ENCODE assay signal across 8 cellular contexts in genomic region chr16:89289428-89290395, GRCh38.
DNase-seq lines count a peak whose midpoint lies in the region; ATAC-seq and TF ChIP-seq lines count a peak whose summit lies in the region.

No MANE protein-coding gene starts in this region.

- H3K9me3 Mint-ChIP-seq in naive B cell = no peaks in the 10 kb centered on the region
- H3K9me3 Mint-ChIP-seq in stimulated activated naive B cell treated with anti-CD40 and anti-IgM and Interleukin-4, amounts not matched to agents 10 μg/mL and 1 μg/mL and 100 μg/mL, for 72 hours = no peaks in the 10 kb centered on the region

- H3K36me3 Mint-ChIP-seq in naive B cell = no peaks in the 10 kb centered on the region
- peaks cover 24 to 35% of the 10 kb centered on the region in 2 donors for H3K36me3 Mint-ChIP-seq in stimulated activated naive B cell treated with anti-CD40 and anti-IgM and Interleukin-4, amounts not matched to agents 10 μg/mL and 1 μg/mL and 100 μg/mL, for 72 hours

- H3K27me3 Mint-ChIP-seq in naive B cell = no peaks in the 10 kb centered on the region
- no peaks in the 10 kb centered on the region for H3K27me3 Mint-ChIP-seq in stimulated activated naive B cell treated with anti-CD40 and anti-IgM and Interleukin-4, amounts not matched to agents 10 μg/mL and 1 μg/mL and 100 μg/mL, for 72 hours

- DNase-seq in AG20443 (ENCODE audit: low spot score) = peak; percentile 97
- DNase-seq in GM19240 (ENCODE audit: insufficient read length, low spot score) = peak; percentile 98
- peak; percentile 26 to 44 for DNase-seq in NOMO-1 (lab: John Stamatoyannopoulos, UW; ENCODE audit: unreplicated experiment in 2 of 2)
- DNase-seq in activated CD8-positive, alpha-beta memory T cell treated with anti-CD3 and anti-CD28 coated beads, Interleukin-2, amount 50 U/mL, for 4 hours = peak; percentile 73
- DNase-seq in epithelial cell of proximal tubule (ENCODE audit: low read depth) = no peak
- peak; percentile 55 for DNase-seq in naive B cell
- peak; percentile 53 for DNase-seq in stimulated activated naive B cell treated with anti-CD40 and anti-IgM and Interleukin-4, amounts not matched to agents 10 μg/mL and 1 μg/mL and 100 μg/mL, for 72 hours

- peaks cover 10 to 13% (median 11%) of the 10 kb centered on the region in 3 donors for H3K4me1 Mint-ChIP-seq in naive B cell
- H3K4me1 Mint-ChIP-seq in stimulated activated naive B cell treated with anti-CD40 and anti-IgM and Interleukin-4, amounts not matched to agents 10 μg/mL and 1 μg/mL and 100 μg/mL, for 72 hours = peaks cover 6 to 19% of the 10 kb centered on the region in 2 donors

- ATAC-seq in naive B cell (ENCODE audit: low read depth in 2 of 2) (peak; percentile 94 to 95), GM18861 (IDR thresholded peaks at IDR 0.05; ENCODE audit: unreplicated experiment) (no peak)
- peak; percentile 96 to 97 for ATAC-seq in stimulated activated naive B cell treated with anti-CD40 and anti-IgM and Interleukin-4, amounts not matched to agents 10 μg/mL and 1 μg/mL and 100 μg/mL, for 72 hours (replicated peaks)

- peak overlapping the region in 1 of 8 donors; percentile 39 for H3K4me3 Mint-ChIP-seq in naive B cell
- H3K4me3 Mint-ChIP-seq in stimulated activated naive B cell treated with anti-CD40 and anti-IgM and Interleukin-4, amounts not matched to agents 10 μg/mL and 1 μg/mL and 100 μg/mL, for 72 hours = no peak overlapping the region

- peak overlapping the region in 3 of 6 donors; percentile 18 to 81 (median 47) for H3K27ac Mint-ChIP-seq in naive B cell
- H3K27ac Mint-ChIP-seq in stimulated activated naive B cell treated with anti-CD40 and anti-IgM and Interleukin-4, amounts not matched to agents 10 μg/mL and 1 μg/mL and 100 μg/mL, for 72 hours = peak overlapping the region; percentile 42

- no peak overlapping the region for H3K4me3 ChIP-seq in epithelial cell of proximal tubule (ENCODE audit: low read depth, low read length)

- peak; percentile 95 for TF ChIP-seq CTCF in epithelial cell of proximal tubule (conservative IDR thresholded peaks at IDR 0.05; ENCODE audit: low read depth, low read length)
